In genomic region chr1:183279835-183280234, GRCh38 we compare ENCODE assay signal across 12 cellular contexts.
DNase-seq lines count a peak whose midpoint lies in the region; ATAC-seq and TF ChIP-seq lines count a peak whose summit lies in the region.
"Had no signal": no experiment of that assay in that cellular context is flagged by ENCODE, and none has a peak within 500 bp of the region (broad histone marks: within the 10 kb centered on the region; RNA-seq: fewer than 3 reads in every experiment).

No MANE protein-coding gene starts in this region.

- no peaks in the 10 kb centered on the region for H3K27me3 ChIP-seq in AG04450 (ENCODE audit: control insufficient read depth, insufficient read depth, low read length)

- CTCF ChIA-PET in AG04450 (lab: Charles Lee) = interaction anchor here (1.2 to 3.2 kb wide), 3 partner anchors 45 to 318 kb away, joined by 3 to 27 read pairs (median 4); no protein-coding TSS in a partner anchor

- no peak for TF ChIP-seq CTCF in AG04450 (IDR thresholded peaks at IDR 0.05; ENCODE audit: low read depth, low read length)
- TF ChIP-seq CTCF in endothelial cell (IDR thresholded peaks at IDR 0.05; ENCODE audit: unreplicated experiment) = no peak
- no peak for TF ChIP-seq CTCF in mucosa of descending colon (IDR thresholded peaks at IDR 0.05)

- H3K27me3 Mint-ChIP-seq in endothelial cell (ENCODE audit: unreplicated experiment) = peaks cover 7% of the 10 kb centered on the region

- no peak overlapping the region for H3K4me3 Mint-ChIP-seq in endothelial cell (ENCODE audit: unreplicated experiment)

- peak; percentile 34 for ATAC-seq in mucosa of descending colon
- ATAC-seq: activated naive CD4-positive, alpha-beta T cell treated with anti-CD3 and anti-CD28 coated beads, Interleukin-2, amount 50 U/mL, for 72 hours had no signal

- H3K27ac ChIP-seq in AG04450 (ENCODE audit: low read depth, low read length) = peak overlapping the region; percentile 88

- H3K36me3 Mint-ChIP-seq in endothelial cell (ENCODE audit: low read depth, unreplicated experiment) = no peaks in the 10 kb centered on the region
- H3K36me3 Mint-ChIP-seq: activated naive CD4-positive, alpha-beta T cell treated with anti-CD3 and anti-CD28 coated beads, Interleukin-2, amount 50 U/mL, for 72 hours had no signal

- no peak overlapping the region for H3K4me3 ChIP-seq in AG04450 (ENCODE audit: low read depth, low read length)
- H3K4me3 ChIP-seq in mucosa of descending colon = no peak overlapping the region

- no peaks in the 10 kb centered on the region for H3K36me3 ChIP-seq in mucosa of descending colon (ENCODE audit: low read depth)

- H3K9me3 Mint-ChIP-seq in endothelial cell (ENCODE audit: unreplicated experiment) = no peaks in the 10 kb centered on the region
- H3K9me3 Mint-ChIP-seq: activated naive CD4-positive, alpha-beta T cell treated with anti-CD3 and anti-CD28 coated beads, Interleukin-2, amount 50 U/mL, for 72 hours had no signal

- H3K4me1 ChIP-seq in mucosa of descending colon (ENCODE audit: low read depth) = no peaks in the 10 kb centered on the region

- DNase-seq in AG04450 (ENCODE audit: low read depth, low spot score) (no peak), MV-4-11 (lab: John Stamatoyannopoulos, UW) (peak; percentile 97), endothelial cell (ENCODE audit: low spot score) (no peak), mucosa of descending colon (peak in 1 of 3 donors; percentile 68), HUDEP-2 (lab: John Stamatoyannopoulos, UW; ENCODE audit: unreplicated experiment in 76 of 76) (no peak), T-helper 1 cell (no peak), NCI-H2107 treated with DMSO at 0.1 percent for 48 hours (lab: John Stamatoyannopoulos, UW; ENCODE audit: unreplicated experiment) (no peak)
- no peak for DNase-seq in activated CD4-positive, alpha-beta T cell treated with anti-CD3 and anti-CD28 coated beads for 1 hour
- DNase-seq: ACHN, NCI-H187, T-helper 2 cell had no signal

- POLR2A ChIA-PET in AG04450 (lab: Yijun Ruan, JAX) = interaction anchor here (0.7 to 1.6 kb wide), 3 partner anchors 12 to 1473 kb away, joined by 4 to 5 read pairs (median 4); no protein-coding TSS in a partner anchor

- peak overlapping the region; percentile 78 for H3K27ac Mint-ChIP-seq in endothelial cell (ENCODE audit: unreplicated experiment)
- H3K27ac Mint-ChIP-seq: activated naive CD4-positive, alpha-beta T cell treated with anti-CD3 and anti-CD28 coated beads, Interleukin-2, amount 50 U/mL, for 72 hours had no signal

- intact Hi-C loops in mucosa of descending colon (cut with DNase I, micrococcal nuclease) = loop anchor here in 1 of 2 donors (5.0 kb wide), 1 partner anchor 262 kb away; no protein-coding TSS in a partner anchor

- H3K9me3 ChIP-seq in AG04450 (ENCODE audit: control insufficient read depth, insufficient read depth, low read length) (no peaks in the 10 kb centered on the region), mucosa of descending colon (no peaks in the 10 kb centered on the region)

- H3K4me1 Mint-ChIP-seq in endothelial cell (ENCODE audit: unreplicated experiment) = peaks cover 15% of the 10 kb centered on the region
